ENCODE assay signal across 32 cellular contexts in the genomic region with DNA sequence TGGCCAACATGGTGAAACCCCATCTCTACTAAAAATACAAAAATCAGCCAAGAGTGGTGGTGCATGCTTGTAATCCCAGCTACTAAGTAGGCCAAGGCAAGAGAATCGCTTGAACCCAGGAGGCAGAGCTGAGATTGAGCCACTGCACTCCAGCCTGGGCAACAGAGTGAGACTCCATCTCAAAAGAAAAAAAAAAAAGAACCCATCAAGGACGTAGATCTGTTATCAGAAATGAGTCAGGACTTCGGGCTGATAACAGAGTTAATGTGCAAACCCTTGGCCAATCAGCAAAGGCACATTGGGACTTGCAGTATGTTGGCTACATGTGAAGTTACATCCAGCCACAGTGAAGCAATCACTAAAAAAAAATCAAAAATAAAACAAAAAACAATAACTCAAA. TPM values are rescaled to one million over a fixed set of nuclear protein-coding genes. Genes with fewer than 3 reads are reported as not detected.
DNase-seq lines count a peak whose midpoint lies in the region; ATAC-seq, FAIRE-seq and TF ChIP-seq lines count a peak whose summit lies in the region.
"Had no signal": no experiment of that assay in that cellular context is flagged by ENCODE, and none has a peak within 500 bp of the region (broad histone marks: within the 10 kb centered on the region; RNA-seq: fewer than 3 reads in every experiment).

No MANE protein-coding gene starts in this region.

- H3K4me2 ChIP-seq in HepG2 (ENCODE audit: low read depth, low read length): no peak overlapping the region; the same call in 1 of the 2 replicates

- DNase-seq in LoVo (ENCODE audit: low spot score) (peak; percentile 67), colonic mucosa (peak; percentile 61), HepG2 (ENCODE audit: low spot score) (peak; percentile 63), 8988T (no peak), NCI-H1092 treated with DMSO at 0.1 percent for 48 hours (lab: John Stamatoyannopoulos, UW) (no peak), foreskin melanocyte (no peak)
- DNase-seq: activated CD4-positive, alpha-beta T cell treated with anti-CD3 and anti-CD28 coated beads for 48 hours; anterior cingulate cortex; central memory CD4-positive, alpha-beta T cell; dermis blood vessel endothelial cell; DMS79 treated with DMSO at 0.1 percent for 48 hours; endodermal cell; GDM1; HCEC 1CT; immature natural killer cell; NCI-H1048; NCI-H1694 treated with DMSO at 0.1 percent for 48 hours; RPMI8226; sigmoid colon; stimulated activated CD4-positive, alpha-beta T cell treated with anti-CD3 and anti-CD28 coated beads, Interleukin-4, amount 100 ng/mL, for 24 hours; T-helper 9 cell; tibial artery had no signal

- H3K27me3 ChIP-seq in colonic mucosa (no peaks in the 10 kb centered on the region), HepG2 (ENCODE audit: control insufficient read depth in 1 of 2, insufficient read depth in 2 of 2, low read length in 2 of 2) (no peaks in the 10 kb centered on the region; a peak in 1 of 5 replicates)

- no peak for TF ChIP-seq EP300 in HepG2 (IDR thresholded peaks at IDR 0.05; ENCODE audit: low read depth in 2 of 2, low read length in 2 of 2)
- no peak for TF ChIP-seq EP300 in HepG2 (CRISPR knock-in tag; IDR thresholded peaks at IDR 0.05; ENCODE audit: borderline replicate concordance)

- H2AFZ ChIP-seq in HepG2 (ENCODE audit: low read length): no peak overlapping the region

- no peaks in the 10 kb centered on the region for H3K79me2 ChIP-seq in HepG2 (ENCODE audit: insufficient read depth, low read length)

- no peak for TF ChIP-seq CTCF in colonic mucosa (IDR thresholded peaks at IDR 0.05)
- TF ChIP-seq CTCF in HepG2 (CRISPR knock-in tag; IDR thresholded peaks at IDR 0.05): no peak

- 14% methylated on average over 3 of the region's 3 CpGs for WGBS in HepG2 (ENCODE audit: low lambda C conversion rate)

- H3K4me3 ChIP-seq in colonic mucosa (no peak overlapping the region), HepG2 (replicated peaks in 1 of 3; ENCODE audit: insufficient read depth in 1 of 3, low read depth in 2 of 3, low read length in 3 of 3) (no peak overlapping the region)
- H3K4me3 ChIP-seq: esophagus muscularis mucosa, sigmoid colon, SJSA1, tibial artery had no signal

- BruUV-seq in HepG2 (replicated peaks; lab: Mats Ljungman, UMichigan): no TSS peak

- TF ChIP-seq POLR2A in HepG2 (IDR thresholded peaks at IDR 0.05; ENCODE audit: insufficient read depth in 1 of 2, low read depth in 2 of 2, low read length in 2 of 2): no peak

- H3K9ac ChIP-seq in colonic mucosa (ENCODE audit: low read depth in 2 of 2, low read length in 2 of 2): no peak overlapping the region
- H3K9ac ChIP-seq in HepG2 (ENCODE audit: insufficient read depth, low read depth, low read length): no peak overlapping the region

- POLR2A ChIA-PET in HepG2 (lab: Yijun Ruan, JAX): interaction anchor here (0.7 to 1.4 kb wide), 3 partner anchors 21 to 116 kb away, joined by 3 read pairs; partner anchors contain the start of genes ECH1 and NFKBIB

- peak; percentile 33; the same call in 1 of the 3 replicates for ATAC-seq in HepG2
- ATAC-seq in HG03095 (IDR thresholded peaks at IDR 0.05; ENCODE audit: unreplicated experiment): no peak
- ATAC-seq: activated naive CD4-positive, alpha-beta T cell treated with anti-CD3 and anti-CD28 coated beads, Interleukin-2, amount 50 U/mL, for 72 hours; activated T-helper 17 cell treated with anti-CD3 and anti-CD28 coated beads, Interleukin-2, amount 50 U/mL, for 72 hours had no signal

- TF ChIP-seq RAD21 in HepG2 (CRISPR knock-in tag; IDR thresholded peaks at IDR 0.05): no peak

- no peaks in the 10 kb centered on the region for H3K36me3 ChIP-seq in colonic mucosa
- no peaks in the 10 kb centered on the region for H3K36me3 ChIP-seq in HepG2 (replicated peaks in 1 of 2; ENCODE audit: control insufficient read depth in 1 of 2, insufficient read depth in 2 of 2, low read length in 2 of 2)
- H3K36me3 ChIP-seq: esophagus muscularis mucosa, sigmoid colon, SJSA1, tibial artery had no signal

- in situ Hi-C loops in HepG2 (cut with HindIII; ENCODE audit: extremely low pct_ligation_motif_present, low pct_unique_long_range_greater_than_20kb): no loop called here

- intact Hi-C loops in colonic mucosa (cut with DNase I): no loop called here
- intact Hi-C loops in HepG2 (cut with micrococcal nuclease; ENCODE audit: unreplicated experiment): no loop called here

- H4K20me1 ChIP-seq in HepG2 (ENCODE audit: insufficient read depth, low read length): no peaks in the 10 kb centered on the region

- H3K4me1 ChIP-seq in colonic mucosa (no peaks in the 10 kb centered on the region), HepG2 (ENCODE audit: insufficient read depth, low read length) (peaks cover 54% of the 10 kb centered on the region)
- H3K4me1 ChIP-seq: esophagus muscularis mucosa, sigmoid colon, SJSA1, tibial artery had no signal

- H3K27ac ChIP-seq in colonic mucosa (no peak overlapping the region), HepG2 (ENCODE audit: extremely low read length, insufficient read depth, low read length) (no peak overlapping the region)
- H3K27ac ChIP-seq: C4-2B, esophagus muscularis mucosa, sigmoid colon, SJSA1, tibial artery, VCaP had no signal

- FAIRE-seq in HepG2 (lab: Jason Lieb, UNC): peak; percentile 51

- H3K9me3 ChIP-seq in colonic mucosa (no peaks in the 10 kb centered on the region), HepG2 (ENCODE audit: low read length) (no peaks in the 10 kb centered on the region)
- H3K9me3 ChIP-seq: esophagus muscularis mucosa, sigmoid colon, SJSA1, tibial artery had no signal

- CTCF ChIA-PET in HepG2 (lab: Yijun Ruan, JAX; ENCODE audit: low intra/inter-chr PET ratio, low total read pairs): no interaction called here

RNA-seq across cellular contexts. Expression of gene LGALS7B, which starts 4.8 kb away (rescaled TPM):
- not detected for total RNA-seq in colonic mucosa
- 0.73 and 1.7 TPM in 2 replicates for total RNA-seq in HepG2 (2016; rRNA removed; fragmentation: Illumina TruSeq; extraction: Trizol)
- not detected in 2 replicates for total RNA-seq in HepG2 (2016; cell fraction: cytosol; rRNA removed; fragmentation: Illumina TruSeq; extraction: Trizol; ENCODE audit: low read depth)
- 0.80 and 2.9 TPM in 2 replicates for total RNA-seq in HepG2 (2016; cell fraction: insoluble cytoplasmic fraction; rRNA removed; fragmentation: Illumina TruSeq; extraction: Trizol)
- total RNA-seq in HepG2 (2016; cell fraction: membrane; rRNA removed; fragmentation: Illumina TruSeq; extraction: Trizol): 0.77 TPM in 1 of 2 replicates, not detected in the other
- total RNA-seq in HepG2 (2016; cell fraction: nucleus; rRNA removed; fragmentation: Illumina TruSeq; extraction: Trizol): not detected in 2 replicates
- 2.1 and 4.0 TPM in 2 replicates for polyA plus RNA-seq in HepG2 (2011; rRNA removed)
- polyA plus RNA-seq in HepG2 (2011; cell fraction: cytosol; rRNA removed): 4.6 and 7.7 TPM in 2 replicates
- 2.3 and 3.2 TPM in 2 replicates for polyA plus RNA-seq in HepG2 (2011; cell fraction: nucleus; rRNA removed)
- 1.6 and 3.8 TPM in 2 replicates for polyA plus RNA-seq in HepG2 (2012)
- polyA plus RNA-seq in HepG2 (2016; cell fraction: cytosol; fragmentation: Illumina TruSeq; extraction: Trizol; ENCODE audit: low read depth): 0.27 and 0.35 TPM in 2 replicates
- polyA plus RNA-seq in HepG2 (2016; cell fraction: insoluble cytoplasmic fraction; fragmentation: Illumina TruSeq; extraction: Trizol; ENCODE audit: low read depth): 1.1 and 1.9 TPM in 2 replicates
- polyA plus RNA-seq in HepG2 (2016; cell fraction: membrane; fragmentation: Illumina TruSeq; extraction: Trizol; ENCODE audit: low read depth): 0.50 TPM in 1 of 2 replicates, not detected in the other
- polyA plus RNA-seq in HepG2 (2016; cell fraction: nucleus; fragmentation: Illumina TruSeq; extraction: Trizol; ENCODE audit: insufficient read depth, low read depth): 2.2 TPM in 1 of 2 replicates, not detected in the other
- 0.37 TPM in 1 of 2 replicates, not detected in the other for polyA minus RNA-seq in HepG2 (2011; rRNA and poly(A)+ RNA removed; ENCODE audit: low replicate concordance)
- polyA minus RNA-seq in HepG2 (2011; cell fraction: cytosol; rRNA and poly(A)+ RNA removed): 2.1 TPM in 1 of 2 replicates, not detected in the other
- not detected in 2 replicates for polyA minus RNA-seq in HepG2 (2011; cell fraction: nucleus; rRNA and poly(A)+ RNA removed)
- total RNA-seq: activated naive CD4-positive, alpha-beta T cell treated with anti-CD3 and anti-CD28 coated beads, Interleukin-2, amount 50 U/mL, for 72 hours; activated T-helper 17 cell treated with anti-CD3 and anti-CD28 coated beads, Interleukin-2, amount 50 U/mL, for 72 hours; endodermal cell; esophagus muscularis mucosa; NCI-H460; neural crest cell; OCI-LY7; SJSA1 had no signal
- polyA plus RNA-seq: immature natural killer cell had no signal

RNA-seq across cellular contexts. Expression of gene LGALS7, which starts 10.9 kb away (rescaled TPM):
- total RNA-seq in colonic mucosa (not detected), HepG2 (2016; rRNA removed; fragmentation: Illumina TruSeq; extraction: Trizol) (not detected in 2 replicates)
- total RNA-seq in HepG2 (2016; cell fraction: cytosol; rRNA removed; fragmentation: Illumina TruSeq; extraction: Trizol; ENCODE audit: low read depth): not detected in 2 replicates
- not detected in 2 replicates for total RNA-seq in HepG2 (2016; cell fraction: insoluble cytoplasmic fraction; rRNA removed; fragmentation: Illumina TruSeq; extraction: Trizol)
- 0.93 TPM in 1 of 2 replicates, not detected in the other for total RNA-seq in HepG2 (2016; cell fraction: membrane; rRNA removed; fragmentation: Illumina TruSeq; extraction: Trizol)
- not detected in 2 replicates for total RNA-seq in HepG2 (2016; cell fraction: nucleus; rRNA removed; fragmentation: Illumina TruSeq; extraction: Trizol)
- 0.73 and 0.85 TPM in 2 replicates for polyA plus RNA-seq in HepG2 (2011; rRNA removed)
- polyA plus RNA-seq in HepG2 (2011; cell fraction: cytosol; rRNA removed): 1.6 and 1.9 TPM in 2 replicates
- polyA plus RNA-seq in HepG2 (2011; cell fraction: nucleus; rRNA removed): 1.7 and 2.4 TPM in 2 replicates
- 0.35 TPM in 1 of 2 replicates, not detected in the other for polyA plus RNA-seq in HepG2 (2012)
- polyA plus RNA-seq in HepG2 (2016; cell fraction: cytosol; fragmentation: Illumina TruSeq; extraction: Trizol; ENCODE audit: low read depth): not detected in 2 replicates
- not detected in 2 replicates for polyA plus RNA-seq in HepG2 (2016; cell fraction: insoluble cytoplasmic fraction; fragmentation: Illumina TruSeq; extraction: Trizol; ENCODE audit: low read depth)
- polyA plus RNA-seq in HepG2 (2016; cell fraction: membrane; fragmentation: Illumina TruSeq; extraction: Trizol; ENCODE audit: low read depth): 0.63 TPM in 1 of 2 replicates, not detected in the other
- not detected in 2 replicates for polyA plus RNA-seq in HepG2 (2016; cell fraction: nucleus; fragmentation: Illumina TruSeq; extraction: Trizol; ENCODE audit: insufficient read depth, low read depth)
- polyA minus RNA-seq in HepG2 (2011; rRNA and poly(A)+ RNA removed; ENCODE audit: low replicate concordance): 0.58 TPM in 1 of 2 replicates, not detected in the other
- polyA minus RNA-seq in HepG2 (2011; cell fraction: cytosol; rRNA and poly(A)+ RNA removed): not detected in 2 replicates
- 0.99 TPM in 1 of 2 replicates, not detected in the other for polyA minus RNA-seq in HepG2 (2011; cell fraction: nucleus; rRNA and poly(A)+ RNA removed)
- total RNA-seq: activated naive CD4-positive, alpha-beta T cell treated with anti-CD3 and anti-CD28 coated beads, Interleukin-2, amount 50 U/mL, for 72 hours; activated T-helper 17 cell treated with anti-CD3 and anti-CD28 coated beads, Interleukin-2, amount 50 U/mL, for 72 hours; dermis blood vessel endothelial cell; esophagus muscularis mucosa; NCI-H460; neural crest cell; OCI-LY7; sigmoid colon; SJSA1 had no signal
- polyA plus RNA-seq: immature natural killer cell, sigmoid colon had no signal

RNA-seq across cellular contexts. Expression of gene LGALS4, which starts 28.5 kb away (rescaled TPM):
- total RNA-seq in colonic mucosa (1,000 to 10,000 TPM; 6,357 to 8,309 TPM), HepG2 (2016; rRNA removed; fragmentation: Illumina TruSeq; extraction: Trizol) (0.24 and 0.32 TPM in 2 replicates)
- total RNA-seq in HepG2 (2016; cell fraction: cytosol; rRNA removed; fragmentation: Illumina TruSeq; extraction: Trizol; ENCODE audit: low read depth): not detected in 2 replicates
- 0.39 TPM in 1 of 2 replicates, not detected in the other for total RNA-seq in HepG2 (2016; cell fraction: insoluble cytoplasmic fraction; rRNA removed; fragmentation: Illumina TruSeq; extraction: Trizol)
- total RNA-seq in HepG2 (2016; cell fraction: membrane; rRNA removed; fragmentation: Illumina TruSeq; extraction: Trizol): 0.31 TPM in 1 of 2 replicates, not detected in the other
- total RNA-seq in HepG2 (2016; cell fraction: nucleus; rRNA removed; fragmentation: Illumina TruSeq; extraction: Trizol): 0.28 and 0.41 TPM in 2 replicates
- polyA plus RNA-seq in HepG2 (2011; rRNA removed): 0.48 and 0.71 TPM in 2 replicates
- polyA plus RNA-seq in HepG2 (2011; cell fraction: cytosol; rRNA removed): 0.26 and 0.30 TPM in 2 replicates
- polyA plus RNA-seq in HepG2 (2011; cell fraction: nucleus; rRNA removed): 2.4 and 2.9 TPM in 2 replicates
- polyA plus RNA-seq in HepG2 (2012): 0.59 and 0.87 TPM in 2 replicates
- 0.17 TPM in 1 of 2 replicates, not detected in the other for polyA plus RNA-seq in HepG2 (2016; cell fraction: cytosol; fragmentation: Illumina TruSeq; extraction: Trizol; ENCODE audit: low read depth)
- not detected in 2 replicates for polyA plus RNA-seq in HepG2 (2016; cell fraction: insoluble cytoplasmic fraction; fragmentation: Illumina TruSeq; extraction: Trizol; ENCODE audit: low read depth)
- 0.26 TPM in 1 of 2 replicates, not detected in the other for polyA plus RNA-seq in HepG2 (2016; cell fraction: membrane; fragmentation: Illumina TruSeq; extraction: Trizol; ENCODE audit: low read depth)
- polyA plus RNA-seq in HepG2 (2016; cell fraction: nucleus; fragmentation: Illumina TruSeq; extraction: Trizol; ENCODE audit: insufficient read depth, low read depth): 2.4 TPM in 1 of 2 replicates, not detected in the other
- polyA minus RNA-seq in HepG2 (2011; rRNA and poly(A)+ RNA removed; ENCODE audit: low replicate concordance): 0.42 and 0.68 TPM in 2 replicates
- not detected in 2 replicates for polyA minus RNA-seq in HepG2 (2011; cell fraction: cytosol; rRNA and poly(A)+ RNA removed)
- polyA minus RNA-seq in HepG2 (2011; cell fraction: nucleus; rRNA and poly(A)+ RNA removed): 0.90 and 3.0 TPM in 2 replicates
- total RNA-seq: dermis blood vessel endothelial cell, NCI-H460, SJSA1 had no signal
- polyA plus RNA-seq: immature natural killer cell had no signal

RNA-seq across cellular contexts. Expression of gene CAPN12, which starts 40.0 kb away (rescaled TPM):
- total RNA-seq in colonic mucosa (1 to 10 TPM; 5.2 to 5.7 TPM), HepG2 (2016; rRNA removed; fragmentation: Illumina TruSeq; extraction: Trizol) (0.62 and 1.6 TPM in 2 replicates)
- 1.0 and 1.2 TPM in 2 replicates for total RNA-seq in HepG2 (2016; cell fraction: cytosol; rRNA removed; fragmentation: Illumina TruSeq; extraction: Trizol; ENCODE audit: low read depth)
- 0.30 and 1.3 TPM in 2 replicates for total RNA-seq in HepG2 (2016; cell fraction: insoluble cytoplasmic fraction; rRNA removed; fragmentation: Illumina TruSeq; extraction: Trizol)
- total RNA-seq in HepG2 (2016; cell fraction: membrane; rRNA removed; fragmentation: Illumina TruSeq; extraction: Trizol): 0.49 and 0.59 TPM in 2 replicates
- 2.3 and 2.9 TPM in 2 replicates for total RNA-seq in HepG2 (2016; cell fraction: nucleus; rRNA removed; fragmentation: Illumina TruSeq; extraction: Trizol)
- polyA plus RNA-seq in HepG2 (2011; rRNA removed): 13.6 and 20.4 TPM in 2 replicates
- polyA plus RNA-seq in HepG2 (2011; cell fraction: cytosol; rRNA removed): 3.4 and 3.8 TPM in 2 replicates
- 230 and 249 TPM in 2 replicates for polyA plus RNA-seq in HepG2 (2011; cell fraction: nucleus; rRNA removed)
- 8.4 and 11.4 TPM in 2 replicates for polyA plus RNA-seq in HepG2 (2012)
- 0.35 and 0.73 TPM in 2 replicates for polyA plus RNA-seq in HepG2 (2016; cell fraction: cytosol; fragmentation: Illumina TruSeq; extraction: Trizol; ENCODE audit: low read depth)
- 0.66 and 0.96 TPM in 2 replicates for polyA plus RNA-seq in HepG2 (2016; cell fraction: insoluble cytoplasmic fraction; fragmentation: Illumina TruSeq; extraction: Trizol; ENCODE audit: low read depth)
- 0.66 and 0.81 TPM in 2 replicates for polyA plus RNA-seq in HepG2 (2016; cell fraction: membrane; fragmentation: Illumina TruSeq; extraction: Trizol; ENCODE audit: low read depth)
- 16.2 and 18.9 TPM in 2 replicates for polyA plus RNA-seq in HepG2 (2016; cell fraction: nucleus; fragmentation: Illumina TruSeq; extraction: Trizol; ENCODE audit: insufficient read depth, low read depth)
- 4.4 TPM in 1 of 2 replicates, not detected in the other for polyA minus RNA-seq in HepG2 (2011; rRNA and poly(A)+ RNA removed; ENCODE audit: low replicate concordance)
- 0.69 and 2.0 TPM in 2 replicates for polyA minus RNA-seq in HepG2 (2011; cell fraction: cytosol; rRNA and poly(A)+ RNA removed)
- polyA minus RNA-seq in HepG2 (2011; cell fraction: nucleus; rRNA and poly(A)+ RNA removed): 10.0 and 11.6 TPM in 2 replicates
- total RNA-seq: dermis blood vessel endothelial cell, neural crest cell, SJSA1 had no signal

RNA-seq across cellular contexts. Expression of gene ECH1, which starts 47.4 kb away (rescaled TPM):
- total RNA-seq in colonic mucosa (100 to 1,000 TPM; 264 to 335 TPM), HepG2 (2016; rRNA removed; fragmentation: Illumina TruSeq; extraction: Trizol) (45.4 and 54.8 TPM in 2 replicates)
- 17.9 and 23.1 TPM in 2 replicates for total RNA-seq in HepG2 (2016; cell fraction: cytosol; rRNA removed; fragmentation: Illumina TruSeq; extraction: Trizol; ENCODE audit: low read depth)
- total RNA-seq in HepG2 (2016; cell fraction: insoluble cytoplasmic fraction; rRNA removed; fragmentation: Illumina TruSeq; extraction: Trizol): 41.2 and 57.4 TPM in 2 replicates
- total RNA-seq in HepG2 (2016; cell fraction: membrane; rRNA removed; fragmentation: Illumina TruSeq; extraction: Trizol): 15.1 and 19.6 TPM in 2 replicates
- 31.4 and 37.2 TPM in 2 replicates for total RNA-seq in HepG2 (2016; cell fraction: nucleus; rRNA removed; fragmentation: Illumina TruSeq; extraction: Trizol)
- polyA plus RNA-seq in HepG2 (2011; rRNA removed): 198 and 277 TPM in 2 replicates
- polyA plus RNA-seq in HepG2 (2011; cell fraction: cytosol; rRNA removed): 180 and 200 TPM in 2 replicates
- 123 and 139 TPM in 2 replicates for polyA plus RNA-seq in HepG2 (2011; cell fraction: nucleus; rRNA removed)
- polyA plus RNA-seq in HepG2 (2012): 231 and 273 TPM in 2 replicates
- 49.8 and 49.9 TPM in 2 replicates for polyA plus RNA-seq in HepG2 (2016; cell fraction: cytosol; fragmentation: Illumina TruSeq; extraction: Trizol; ENCODE audit: low read depth)
- 244 and 262 TPM in 2 replicates for polyA plus RNA-seq in HepG2 (2016; cell fraction: insoluble cytoplasmic fraction; fragmentation: Illumina TruSeq; extraction: Trizol; ENCODE audit: low read depth)
- 43.5 and 46.5 TPM in 2 replicates for polyA plus RNA-seq in HepG2 (2016; cell fraction: membrane; fragmentation: Illumina TruSeq; extraction: Trizol; ENCODE audit: low read depth)
- polyA plus RNA-seq in HepG2 (2016; cell fraction: nucleus; fragmentation: Illumina TruSeq; extraction: Trizol; ENCODE audit: insufficient read depth, low read depth): 142 and 151 TPM in 2 replicates
- polyA minus RNA-seq in HepG2 (2011; rRNA and poly(A)+ RNA removed; ENCODE audit: low replicate concordance): 119 and 143 TPM in 2 replicates
- 74.8 and 77.1 TPM in 2 replicates for polyA minus RNA-seq in HepG2 (2011; cell fraction: cytosol; rRNA and poly(A)+ RNA removed)
- polyA minus RNA-seq in HepG2 (2011; cell fraction: nucleus; rRNA and poly(A)+ RNA removed): 30.3 and 39.7 TPM in 2 replicates

Comparison
In these comparisons a context has a peak if more than half of its experiments do, and no peak if none do; other contexts are left out.
1. DNase-seq: peak in LoVo (single experiment), colonic mucosa (single experiment) and HepG2 (single experiment); none in 8988T (single experiment), NCI-H1092 treated with DMSO at 0.1 percent for 48 hours (single experiment) and foreskin melanocyte (single experiment).
2. RNA of gene LGALS4, which starts 28.5 kb away (total RNA-seq): 6,357 to 8,309 TPM in colonic mucosa; 0.24 to 0.41 TPM in HepG2; every median in the first group is over 1,000 times any median in the second.